24 cellular contexts compared by ENCODE assay signal in genomic region chr15:70001859-70002258, GRCh38.
DNase-seq lines count a peak whose midpoint lies in the region; ATAC-seq, FAIRE-seq and TF ChIP-seq lines count a peak whose summit lies in the region.
"Had no signal": no experiment of that assay in that cellular context is flagged by ENCODE, and none has a peak within 500 bp of the region (broad histone marks: within the 10 kb centered on the region; RNA-seq: fewer than 3 reads in every experiment).

No MANE protein-coding gene starts in this region.

- CTCF ChIA-PET in HepG2 (lab: Yijun Ruan, JAX; ENCODE audit: low intra/inter-chr PET ratio, low total read pairs) = no interaction called here

- TF ChIP-seq POLR2A in HepG2 (IDR thresholded peaks at IDR 0.05; ENCODE audit: insufficient read depth in 1 of 2, low read depth in 2 of 2, low read length in 2 of 2) = no peak

- TF ChIP-seq EP300 in HepG2 (IDR thresholded peaks at IDR 0.05; ENCODE audit: low read depth in 2 of 2, low read length in 2 of 2) (no peak), HepG2 (CRISPR knock-in tag; IDR thresholded peaks at IDR 0.05; ENCODE audit: borderline replicate concordance) (no peak)

- peaks cover 8% of the 10 kb centered on the region for H3K36me3 Mint-ChIP-seq in stimulated activated memory B cell treated with anti-CD40 and anti-IgM and Interleukin-4, amounts not matched to agents 10 μg/mL and 1 μg/mL and 100 μg/mL, for 72 hours
- H3K36me3 Mint-ChIP-seq: CD8-positive, alpha-beta T cell had no signal

- no peak overlapping the region for H3K4me2 ChIP-seq in HepG2 (ENCODE audit: low read depth, low read length)
- H3K4me2 ChIP-seq: BLaER1 had no signal

- ATAC-seq in HepG2 (no peak), GM21447 (IDR thresholded peaks at IDR 0.05; ENCODE audit: unreplicated experiment) (no peak)
- ATAC-seq in stimulated activated memory B cell treated with anti-CD40 and anti-IgM and Interleukin-4, amounts not matched to agents 10 μg/mL and 1 μg/mL and 100 μg/mL, for 72 hours = no peak
- ATAC-seq: CD8-positive, alpha-beta T cell had no signal

- DNase-seq in DMS53 (lab: John Stamatoyannopoulos, UW) = peak; percentile 56
- no peak for DNase-seq in DMS53 treated with DMSO at 0.1 percent for 48 hours (lab: John Stamatoyannopoulos, UW; ENCODE audit: unreplicated experiment)
- DNase-seq in HepG2 (ENCODE audit: low spot score) = no peak
- no peak for DNase-seq in left ventricle myocardium inferior
- no peak for DNase-seq in activated T-cell treated with anti-CD3 and anti-CD28 coated beads, Interleukin-2, amount 50 U/mL, for 48 hours
- DNase-seq: Caco-2; CD4-positive, CD25-positive, alpha-beta regulatory T cell; CD8-positive, alpha-beta T cell; DMS153; DMS79 treated with DMSO at 0.1 percent for 48 hours; GF-D8; GM23248; H7; HCEC 1CT had no signal

- H3K9me3 ChIP-seq in HepG2 (ENCODE audit: low read length) = no peaks in the 10 kb centered on the region
- peaks cover 13% of the 10 kb centered on the region for H3K9me3 ChIP-seq in left ventricle myocardium inferior (replicated peaks)
- H3K9me3 ChIP-seq: Caco-2 had no signal

- H3K4me1 ChIP-seq in HepG2 (ENCODE audit: insufficient read depth, low read length) (peaks cover 5% of the 10 kb centered on the region), left ventricle myocardium inferior (no peaks in the 10 kb centered on the region)

- no peak for TF ChIP-seq RAD21 in HepG2 (CRISPR knock-in tag; IDR thresholded peaks at IDR 0.05)

- H4K20me1 ChIP-seq in HepG2 (ENCODE audit: insufficient read depth, low read length) = no peaks in the 10 kb centered on the region
- H4K20me1 ChIP-seq: BLaER1 had no signal

- no peak overlapping the region for H3K4me3 ChIP-seq in HepG2 (replicated peaks in 1 of 3; ENCODE audit: insufficient read depth in 1 of 3, low read depth in 2 of 3, low read length in 3 of 3)
- H3K4me3 ChIP-seq in left ventricle myocardium inferior = no peak overlapping the region
- H3K4me3 ChIP-seq: BLaER1, GM23248 had no signal

- H3K9ac ChIP-seq in HepG2 (ENCODE audit: insufficient read depth, low read depth, low read length) = no peak overlapping the region
- H3K9ac ChIP-seq: BLaER1, GM23248 had no signal

- no peak overlapping the region for H3K4me3 Mint-ChIP-seq in stimulated activated memory B cell treated with anti-CD40 and anti-IgM and Interleukin-4, amounts not matched to agents 10 μg/mL and 1 μg/mL and 100 μg/mL, for 72 hours
- H3K4me3 Mint-ChIP-seq: B cell; CD4-positive, CD25-positive, alpha-beta regulatory T cell; CD8-positive, alpha-beta T cell had no signal

- no peaks in the 10 kb centered on the region for H3K27me3 Mint-ChIP-seq in stimulated activated memory B cell treated with anti-CD40 and anti-IgM and Interleukin-4, amounts not matched to agents 10 μg/mL and 1 μg/mL and 100 μg/mL, for 72 hours
- H3K27me3 Mint-ChIP-seq: B cell had no signal

- no peak overlapping the region for H3K27ac ChIP-seq in HepG2 (ENCODE audit: extremely low read length, insufficient read depth, low read length)
- H3K27ac ChIP-seq in left ventricle myocardium inferior (replicated peaks) = no peak overlapping the region
- H3K27ac ChIP-seq: 22Rv1, BLaER1, C4-2B, GM23248 had no signal

- intact Hi-C loops in HepG2 (cut with micrococcal nuclease; ENCODE audit: unreplicated experiment) (no loop called here), left ventricle myocardium inferior (cut with micrococcal nuclease) (no loop called here)

- H3K27me3 ChIP-seq in HepG2 (ENCODE audit: control insufficient read depth in 1 of 2, insufficient read depth in 2 of 2, low read length in 2 of 2) (peaks cover 4 to 33% of the 10 kb centered on the region in 2 experiments), left ventricle myocardium inferior (ENCODE audit: low read depth) (peaks cover 71% of the 10 kb centered on the region)
- H3K27me3 ChIP-seq: BLaER1 had no signal

- peaks cover 5% of the 10 kb centered on the region for H3K9me3 Mint-ChIP-seq in stimulated activated memory B cell treated with anti-CD40 and anti-IgM and Interleukin-4, amounts not matched to agents 10 μg/mL and 1 μg/mL and 100 μg/mL, for 72 hours

- POLR2A ChIA-PET in HepG2 (lab: Yijun Ruan, JAX) = no interaction called here

- H3K36me3 ChIP-seq in HepG2 (replicated peaks in 1 of 2; ENCODE audit: control insufficient read depth in 1 of 2, insufficient read depth in 2 of 2, low read length in 2 of 2) (no peaks in the 10 kb centered on the region), left ventricle myocardium inferior (no peaks in the 10 kb centered on the region)
- H3K36me3 ChIP-seq: BLaER1 had no signal

- no peak overlapping the region for H2AFZ ChIP-seq in HepG2 (ENCODE audit: low read length)
- H2AFZ ChIP-seq: GM23248 had no signal

- FAIRE-seq in HepG2 (lab: Jason Lieb, UNC) = no peak
- FAIRE-seq: A204.1, GM12891, GM18507, H1 had no signal

- no TSS peak for BruUV-seq in HepG2 (replicated peaks; lab: Mats Ljungman, UMichigan)

- H3K27ac Mint-ChIP-seq in stimulated activated memory B cell treated with anti-CD40 and anti-IgM and Interleukin-4, amounts not matched to agents 10 μg/mL and 1 μg/mL and 100 μg/mL, for 72 hours = peak overlapping the region; percentile 60
- H3K27ac Mint-ChIP-seq: CD4-positive, CD25-positive, alpha-beta regulatory T cell; CD8-positive, alpha-beta T cell had no signal

- peaks cover 54% of the 10 kb centered on the region for H3K4me1 Mint-ChIP-seq in stimulated activated memory B cell treated with anti-CD40 and anti-IgM and Interleukin-4, amounts not matched to agents 10 μg/mL and 1 μg/mL and 100 μg/mL, for 72 hours
- H3K4me1 Mint-ChIP-seq: CD4-positive, CD25-positive, alpha-beta regulatory T cell had no signal

- in situ Hi-C loops in HepG2 (cut with HindIII; ENCODE audit: extremely low pct_ligation_motif_present, low pct_unique_long_range_greater_than_20kb) = no loop called here

- H3K79me2 ChIP-seq in HepG2 (ENCODE audit: insufficient read depth, low read length) = no peaks in the 10 kb centered on the region

- 10% methylated on average over 4 of the region's 4 CpGs for WGBS in HepG2 (ENCODE audit: low lambda C conversion rate)

- TF ChIP-seq CTCF in HepG2 (CRISPR knock-in tag; IDR thresholded peaks at IDR 0.05) = no peak
- TF ChIP-seq CTCF in left ventricle myocardium inferior (IDR thresholded peaks at IDR 0.05; ENCODE audit: borderline replicate concordance) = no peak

TF ChIP-seq in HepG2, 621 proteins besides CTCF, POLR2A, EP300 and RAD21:
- TF ChIP-seq ZNF629 (CRISPR knock-in tag; conservative IDR thresholded peaks at IDR 0.05) (peak; percentile 66), ZIK1 (CRISPR knock-in tag; IDR thresholded peaks at IDR 0.05; ENCODE audit: borderline replicate concordance, low read depth) (no peak)
